Comparison of ENCODE assay signal across 18 cellular contexts in the genomic region with DNA sequence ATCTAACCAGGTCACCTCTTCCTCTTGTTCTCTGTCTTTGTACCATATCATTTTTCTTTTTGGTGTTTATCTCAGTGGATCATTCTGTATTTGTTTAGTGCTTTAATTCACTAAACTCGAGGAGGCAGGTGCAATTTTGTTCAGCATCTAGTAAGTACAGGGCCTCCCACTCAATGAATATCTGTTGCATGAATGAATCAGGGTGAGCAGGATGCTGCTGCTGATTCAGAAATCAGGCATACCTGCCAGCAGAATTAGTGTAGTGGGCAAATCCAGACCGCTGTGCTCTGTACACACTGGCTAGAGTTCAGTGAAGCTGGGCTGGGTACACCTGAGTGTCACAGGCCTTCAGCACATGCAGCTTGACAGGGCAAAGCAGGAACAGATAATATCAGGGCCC.
DNase-seq lines count a peak whose midpoint lies in the region; ATAC-seq, FAIRE-seq and TF ChIP-seq lines count a peak whose summit lies in the region.
"Had no signal": no experiment of that assay in that cellular context is flagged by ENCODE, and none has a peak within 500 bp of the region (broad histone marks: within the 10 kb centered on the region; RNA-seq: fewer than 3 reads in every experiment).

No MANE protein-coding gene starts in this region.

- H3K36me3 Mint-ChIP-seq in GM23338 (ENCODE audit: low read depth), result 0 out of 3 replicates have a peak, but pooled peaks cover 2% of the 10 kb centered on the region
- H3K36me3 Mint-ChIP-seq in astrocyte (ENCODE audit: low read depth, unreplicated experiment), result no peaks in the 10 kb centered on the region
- H3K36me3 Mint-ChIP-seq in mesothelial cell of epicardium, result peaks cover 5% of the 10 kb centered on the region

- H3K27me3 Mint-ChIP-seq in GM23338 (ENCODE audit: insufficient read depth, low read depth, poor library complexity) (peaks cover 2% of the 10 kb centered on the region), astrocyte (ENCODE audit: low read depth, unreplicated experiment) (peaks cover 2% of the 10 kb centered on the region), mesothelial cell of epicardium (ENCODE audit: low read depth) (no peaks in the 10 kb centered on the region)
- H3K27me3 Mint-ChIP-seq: CD8-positive, alpha-beta memory T cell had no signal

- TF ChIP-seq POLR2A in transverse colon (IDR thresholded peaks at IDR 0.05), result no peak

- FAIRE-seq in astrocyte (lab: Jason Lieb, UNC), result no peak
- FAIRE-seq: GM12878, GM18507, HepG2, HTR-8/SVneo had no signal

- intact Hi-C loops in sciatic nerve (cut with DNase I), result no loop called here
- intact Hi-C loops in transverse colon (cut with DNase I; ENCODE audit: low total_unique reads), result no loop called here

- H3F3A ChIP-seq in GM23338 (replicated peaks; ENCODE audit: low read depth), result no peaks in the 10 kb centered on the region

- H3K4me3 Mint-ChIP-seq in GM23338 (no peak overlapping the region), astrocyte (ENCODE audit: unreplicated experiment) (no peak overlapping the region), mesothelial cell of epicardium (no peak overlapping the region)
- H3K4me3 Mint-ChIP-seq: CD8-positive, alpha-beta memory T cell had no signal

- no peaks in the 10 kb centered on the region for H3K9me2 ChIP-seq in GM23338 (ENCODE audit: insufficient read depth)

- ATAC-seq in GM23338 (no peak), sciatic nerve (no peak)
- ATAC-seq: GM12878, HepG2 had no signal

- H3K9me3 Mint-ChIP-seq in GM23338 (no peaks in the 10 kb centered on the region), astrocyte (ENCODE audit: unreplicated experiment) (peaks cover 4% of the 10 kb centered on the region), mesothelial cell of epicardium (peaks cover 7% of the 10 kb centered on the region)

- H2AFZ ChIP-seq in GM23338 (no peak overlapping the region), astrocyte (ENCODE audit: low read depth, low read length) (no peak overlapping the region)

- in situ Hi-C loops in transverse colon (cut with MboI; ENCODE audit: low pct_ligation_motif_present in 1 of 4, low pct_unique_long_range_greater_than_20kb in 1 of 4, low sequenced_read_pairs in 3 of 4), result no loop called here

- H4K20me1 ChIP-seq in GM23338 (replicated peaks; ENCODE audit: insufficient read depth), result no peaks in the 10 kb centered on the region
- H4K20me1 ChIP-seq in astrocyte (ENCODE audit: insufficient read depth, low read length), result no peaks in the 10 kb centered on the region
- H4K20me1 ChIP-seq: BLaER1 had no signal

- H3K9ac ChIP-seq in astrocyte (ENCODE audit: low read length), result no peak overlapping the region
- H3K9ac ChIP-seq: BLaER1 had no signal

- TF ChIP-seq CTCF in GM23338 (conservative IDR thresholded peaks at IDR 0.05; ENCODE audit: low read depth in 2 of 2) (no peak), astrocyte (IDR thresholded peaks at IDR 0.05; ENCODE audit: insufficient read depth, low read depth, low read length) (no peak), mesothelial cell of epicardium (IDR thresholded peaks at IDR 0.05; ENCODE audit: unreplicated experiment) (no peak), transverse colon (IDR thresholded peaks at IDR 0.05) (no peak)

- H3K27ac Mint-ChIP-seq in GM23338 (0 out of 2 replicates have a peak overlapping the region, but pooled peaks have one; percentile 15), astrocyte (ENCODE audit: unreplicated experiment) (no peak overlapping the region), mesothelial cell of epicardium (peak overlapping the region; percentile 52)

- H3K27ac ChIP-seq in GM23338 (ENCODE audit: low read depth) (no peak overlapping the region), astrocyte (ENCODE audit: low read depth, low read length) (no peak overlapping the region), substantia nigra (ENCODE audit: low read depth, low read length, poor library complexity, severe bottlenecking) (no peak overlapping the region), transverse colon (no peak overlapping the region)
- H3K27ac ChIP-seq: 22Rv1, BLaER1 had no signal

- no peak overlapping the region for H3K4me3 ChIP-seq in GM23338
- no peak overlapping the region for H3K4me3 ChIP-seq in astrocyte (ENCODE audit: insufficient read depth, low read depth, low read length)
- H3K4me3 ChIP-seq in transverse colon, result no peak overlapping the region
- H3K4me3 ChIP-seq: BLaER1, GM12878, HAP-1 had no signal

- H3K4me2 ChIP-seq in GM23338, result no peak overlapping the region
- no peak overlapping the region for H3K4me2 ChIP-seq in astrocyte (ENCODE audit: low read length)
- H3K4me2 ChIP-seq: BLaER1 had no signal

- no peak for TF ChIP-seq EP300 in transverse colon (IDR thresholded peaks at IDR 0.05; ENCODE audit: low read depth)

- H3K9me3 ChIP-seq in astrocyte (ENCODE audit: insufficient read depth, low read depth, low read length), result no peaks in the 10 kb centered on the region
- H3K9me3 ChIP-seq in transverse colon, result no peaks in the 10 kb centered on the region
- H3K9me3 ChIP-seq: Caco-2, HAP-1 had no signal

- H3K36me3 ChIP-seq in GM23338 (ENCODE audit: insufficient read depth) (no peaks in the 10 kb centered on the region), astrocyte (ENCODE audit: insufficient read depth, low read length) (no peaks in the 10 kb centered on the region), transverse colon (no peaks in the 10 kb centered on the region)
- H3K36me3 ChIP-seq: BLaER1, HAP-1 had no signal

- no peaks in the 10 kb centered on the region for H3K79me2 ChIP-seq in GM23338 (replicated peaks; ENCODE audit: insufficient read depth)
- no peaks in the 10 kb centered on the region for H3K79me2 ChIP-seq in astrocyte (ENCODE audit: insufficient read depth, low read length)

- DNase-seq in NCI-H510A treated with DMSO at 0.1 percent for 48 hours (lab: John Stamatoyannopoulos, UW) (peak; percentile 40), NCI-H510A (lab: John Stamatoyannopoulos, UW) (no peak), GM23338 (ENCODE audit: low spot score) (no peak), astrocyte (ENCODE audit: low read depth) (peak; percentile 12), mesothelial cell of epicardium (ENCODE audit: low spot score in 2 of 2, unreplicated experiment in 2 of 2) (no peak), sciatic nerve (ENCODE audit: low spot score) (no peak), substantia nigra (lab: John Stamatoyannopoulos, UW) (no peak), transverse colon (no peak)
- DNase-seq: Caco-2; CD8-positive, alpha-beta memory T cell; GOT3 had no signal

- WGBS in transverse colon (ENCODE audit: low coverage in 1 of 2), 2 donors, result 59% methylated on average over 2 of the region's 2 CpGs; no CpG with 5 or more reads in 1 of the 2 donors

- H3K27me3 ChIP-seq in GM23338 (ENCODE audit: insufficient read depth) (no peaks in the 10 kb centered on the region), astrocyte (ENCODE audit: insufficient read depth, low read length) (no peaks in the 10 kb centered on the region), transverse colon (no peaks in the 10 kb centered on the region)
- H3K27me3 ChIP-seq: BLaER1 had no signal

- H3K4me1 Mint-ChIP-seq in GM23338, result no peaks in the 10 kb centered on the region; the same call in 2 of the 3 replicates
- H3K4me1 Mint-ChIP-seq in astrocyte (ENCODE audit: low read depth, unreplicated experiment), result peaks cover 4% of the 10 kb centered on the region
- peaks cover 52% of the 10 kb centered on the region for H3K4me1 Mint-ChIP-seq in mesothelial cell of epicardium

- no peaks in the 10 kb centered on the region for H3K4me1 ChIP-seq in GM23338 (ENCODE audit: insufficient read depth)
- no peaks in the 10 kb centered on the region for H3K4me1 ChIP-seq in astrocyte (ENCODE audit: insufficient read depth, low read length)
- H3K4me1 ChIP-seq in transverse colon, result no peaks in the 10 kb centered on the region
- H3K4me1 ChIP-seq: BLaER1, Caco-2, HAP-1 had no signal

TF ChIP-seq in GM23338, 12 proteins besides CTCF, POLR2A, EP300 and RAD21 (continues in another document):
- TF ChIP-seq POLR2AphosphoS5 (IDR thresholded peaks at IDR 0.05; ENCODE audit: low read depth), result no peak

Comparison
In these comparisons a context has a peak if more than half of its experiments do, and no peak if none do; other contexts are left out.
1. DNase-seq: peak in NCI-H510A treated with DMSO at 0.1 percent for 48 hours (single experiment) and astrocyte (single experiment); none in NCI-H510A (single experiment), GM23338 (single experiment), mesothelial cell of epicardium (0 of 2), sciatic nerve (single experiment), substantia nigra (0 of 49) and transverse colon (single experiment).